17 cellular contexts compared by ENCODE assay signal in the genomic region with DNA sequence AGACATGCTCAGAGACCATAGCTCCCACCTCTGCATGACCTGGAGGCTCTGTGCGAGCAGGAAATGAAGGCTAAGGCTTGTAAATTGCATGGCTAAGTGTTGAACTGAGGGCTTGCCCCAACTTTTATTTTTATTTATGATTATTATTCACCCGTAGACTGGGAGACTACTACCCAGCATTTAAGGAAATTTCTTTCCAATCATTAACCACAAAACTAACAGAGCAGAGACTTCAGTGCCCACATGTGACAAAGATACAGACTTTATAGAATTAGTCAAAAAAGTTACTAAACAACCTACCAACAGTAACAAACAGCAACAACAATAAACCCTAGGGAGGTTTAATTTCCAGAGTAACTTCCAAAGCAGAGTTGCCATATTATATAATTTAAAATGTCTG. TPM values are rescaled to one million over a fixed set of nuclear protein-coding genes. Genes with fewer than 3 reads are reported as not detected.
A peak's percentile ranks its signal among the peaks of the same experiment; 100 is the strongest.
DNase-seq lines count a peak whose midpoint lies in the region; ATAC-seq and TF ChIP-seq lines count a peak whose summit lies in the region.
"Had no signal": no experiment of that assay in that cellular context is flagged by ENCODE, and none has a peak within 500 bp of the region (broad histone marks: within the 10 kb centered on the region; RNA-seq: fewer than 3 reads in every experiment).

No MANE protein-coding gene starts in this region.

- H3K27me3 Mint-ChIP-seq in MCF 10A (ENCODE audit: insufficient read depth, unreplicated experiment) (no peaks in the 10 kb centered on the region), endodermal cell (ENCODE audit: insufficient read depth) (no peaks in the 10 kb centered on the region)
- H3K27me3 Mint-ChIP-seq in stimulated activated memory B cell treated with anti-CD40 and anti-IgM and Interleukin-4, amounts not matched to agents 10 μg/mL and 1 μg/mL and 100 μg/mL, for 72 hours, result no peaks in the 10 kb centered on the region

- no peak overlapping the region for H3K4me3 Mint-ChIP-seq in MCF 10A (ENCODE audit: unreplicated experiment)
- H3K4me3 Mint-ChIP-seq in endodermal cell, result no peak overlapping the region
- no peak overlapping the region for H3K4me3 Mint-ChIP-seq in stimulated activated memory B cell treated with anti-CD40 and anti-IgM and Interleukin-4, amounts not matched to agents 10 μg/mL and 1 μg/mL and 100 μg/mL, for 72 hours

- CTCF ChIA-PET in MCF 10A (lab: Yijun Ruan, JAX), result interaction anchor here (0.9 kb wide), 1 partner anchor 27 kb away, joined by 5 read pairs; no protein-coding TSS in a partner anchor
- CTCF ChIA-PET in PC-3 (lab: Charles Lee), result no interaction called here

- TF ChIP-seq POLR2A in breast epithelium (IDR thresholded peaks at IDR 0.05), result no peak

- no peaks in the 10 kb centered on the region for H4K20me1 ChIP-seq in PC-3 (ENCODE audit: low read length)

- H3K27me3 ChIP-seq in breast epithelium (no peaks in the 10 kb centered on the region), PC-3 (ENCODE audit: low read length) (no peaks in the 10 kb centered on the region), endodermal cell (ENCODE audit: control insufficient read depth, insufficient read depth, low read length, poor library complexity, severe bottlenecking) (no peaks in the 10 kb centered on the region), upper lobe of right lung (no peaks in the 10 kb centered on the region)

- H3K36me3 Mint-ChIP-seq in MCF 10A (ENCODE audit: insufficient read depth, unreplicated experiment) (peaks cover 100% of the 10 kb centered on the region), endodermal cell (ENCODE audit: low read depth) (peaks cover 81% of the 10 kb centered on the region)
- H3K36me3 Mint-ChIP-seq in stimulated activated memory B cell treated with anti-CD40 and anti-IgM and Interleukin-4, amounts not matched to agents 10 μg/mL and 1 μg/mL and 100 μg/mL, for 72 hours, result peaks cover 58% of the 10 kb centered on the region

- 90% methylated on average over 2 of the region's 2 CpGs; no CpG with 5 or more reads in 1 of the 2 experiments for whole genome bisulfite sequencing in endodermal cell (ENCODE audit: insufficient coverage in 1 of 2, insufficient read length in 1 of 2), 2 experiments

- no peaks in the 10 kb centered on the region for H3K9me3 Mint-ChIP-seq in MCF 10A (ENCODE audit: unreplicated experiment)
- no peaks in the 10 kb centered on the region for H3K9me3 Mint-ChIP-seq in endodermal cell
- H3K9me3 Mint-ChIP-seq in stimulated activated memory B cell treated with anti-CD40 and anti-IgM and Interleukin-4, amounts not matched to agents 10 μg/mL and 1 μg/mL and 100 μg/mL, for 72 hours, result no peaks in the 10 kb centered on the region

- no peaks in the 10 kb centered on the region for H3K79me2 ChIP-seq in PC-3 (ENCODE audit: low read length)

- H3K9me3 ChIP-seq in breast epithelium (no peaks in the 10 kb centered on the region), PC-3 (ENCODE audit: low read length) (no peaks in the 10 kb centered on the region), endodermal cell (ENCODE audit: control insufficient read depth, low read length) (no peaks in the 10 kb centered on the region), upper lobe of right lung (no peaks in the 10 kb centered on the region)
- H3K9me3 ChIP-seq: A549 had no signal

- H3K27ac ChIP-seq in breast epithelium, result no peak overlapping the region
- H3K27ac ChIP-seq in PC-3 (ENCODE audit: low read length), result peak overlapping the region; percentile 78; the same call in 1 of the 2 replicates
- no peak overlapping the region for H3K27ac ChIP-seq in endodermal cell (ENCODE audit: low read depth, low read length)
- no peak overlapping the region for H3K27ac ChIP-seq in upper lobe of right lung
- H3K27ac ChIP-seq: A549, HL-60 had no signal

- BruUV-seq in MCF 10A (replicated peaks; lab: Mats Ljungman, UMichigan) (no TSS peak), PC-3 (replicated peaks; lab: Mats Ljungman, UMichigan) (no TSS peak)

- H3K4me1 ChIP-seq in breast epithelium (no peaks in the 10 kb centered on the region), PC-3 (ENCODE audit: insufficient read depth, low read length) (peaks cover 20% of the 10 kb centered on the region), endodermal cell (ENCODE audit: control insufficient read depth, insufficient read depth, low read length) (no peaks in the 10 kb centered on the region), upper lobe of right lung (no peaks in the 10 kb centered on the region)

- TF ChIP-seq CTCF in MCF 10A (IDR thresholded peaks at IDR 0.05; ENCODE audit: unreplicated experiment) (no peak), breast epithelium (IDR thresholded peaks at IDR 0.05) (no peak), PC-3 (conservative IDR thresholded peaks at IDR 0.05; ENCODE audit: low read depth, low read length) (no peak), endodermal cell (conservative IDR thresholded peaks at IDR 0.05) (no peak), upper lobe of right lung (IDR thresholded peaks at IDR 0.05) (no peak)

- no peaks in the 10 kb centered on the region for H3K4me1 Mint-ChIP-seq in MCF 10A (ENCODE audit: insufficient read depth, unreplicated experiment)
- H3K4me1 Mint-ChIP-seq in endodermal cell, result no peaks in the 10 kb centered on the region
- H3K4me1 Mint-ChIP-seq in stimulated activated memory B cell treated with anti-CD40 and anti-IgM and Interleukin-4, amounts not matched to agents 10 μg/mL and 1 μg/mL and 100 μg/mL, for 72 hours, result peaks cover 17% of the 10 kb centered on the region

- peaks cover 4% of the 10 kb centered on the region for H3K36me3 ChIP-seq in breast epithelium
- peaks cover 59% of the 10 kb centered on the region for H3K36me3 ChIP-seq in PC-3 (ENCODE audit: low read depth, low read length)
- H3K36me3 ChIP-seq in endodermal cell (ENCODE audit: control insufficient read depth, insufficient read depth, low read length), result peaks cover 99% of the 10 kb centered on the region
- H3K36me3 ChIP-seq in upper lobe of right lung, result peaks cover 100% of the 10 kb centered on the region

- no peak overlapping the region for H2AFZ ChIP-seq in PC-3 (ENCODE audit: low read length)
- H2AFZ ChIP-seq: PC-9 had no signal

- ATAC-seq in PC-3, result no peak
- no peak for ATAC-seq in stimulated activated memory B cell treated with anti-CD40 and anti-IgM and Interleukin-4, amounts not matched to agents 10 μg/mL and 1 μg/mL and 100 μg/mL, for 72 hours
- no peak for ATAC-seq in upper lobe of right lung
- ATAC-seq: A549 had no signal

- intact Hi-C loops in MCF 10A (cut with micrococcal nuclease), result no loop called here
- intact Hi-C loops in breast epithelium (cut with DNase I; ENCODE audit: low total_unique reads), result no loop called here
- intact Hi-C loops in PC-3 (cut with micrococcal nuclease), result no loop called here
- intact Hi-C loops in upper lobe of right lung (cut with DNase I), result no loop called here

- no peaks in the 10 kb centered on the region for H3F3A ChIP-seq in PC-3 (ENCODE audit: low read length, unreplicated experiment)

- DNase-seq in MCF 10A (ENCODE audit: unreplicated experiment) (no peak), breast epithelium (ENCODE audit: low spot score in 2 of 2) (no peak), PC-3 (no peak), endodermal cell (no peak), upper lobe of right lung (no peak), hypothalamus (lab: John Stamatoyannopoulos, UW) (no peak), GM19238 (ENCODE audit: insufficient read length, low spot score) (no peak)
- DNase-seq: DMS 273 treated with DMSO at 0.1 percent for 48 hours; KG1; NCI-H1092 treated with DMSO at 0.1 percent for 48 hours; NCI-H1694; NCI-H345; NK-92 treated with Interleukin-12 subunit alpha and Interleukin-12 subunit beta, amount 100 ng/mL, for 24 hours; PC-9 had no signal

- H3K9ac ChIP-seq in PC-3 (ENCODE audit: low read length) (0 out of 2 replicates have a peak overlapping the region, but pooled peaks have one; percentile 21), endodermal cell (ENCODE audit: extremely low read depth, low read length, poor library complexity, severe bottlenecking) (no peak overlapping the region)

- peak overlapping the region; percentile 66 for H3K27ac Mint-ChIP-seq in MCF 10A (ENCODE audit: low read depth, unreplicated experiment)
- H3K27ac Mint-ChIP-seq in endodermal cell, result peak overlapping the region; percentile 68
- H3K27ac Mint-ChIP-seq in stimulated activated memory B cell treated with anti-CD40 and anti-IgM and Interleukin-4, amounts not matched to agents 10 μg/mL and 1 μg/mL and 100 μg/mL, for 72 hours, result peak overlapping the region; percentile 79

- POLR2A ChIA-PET in MCF 10A (lab: Yijun Ruan, JAX), result interaction anchor here (0.9 to 1.4 kb wide), 2 partner anchors 8 to 16 kb away, joined by 3 to 4 read pairs; no protein-coding TSS in a partner anchor
- POLR2A ChIA-PET in PC-3 (lab: Charles Lee; ENCODE audit: unreplicated experiment), result no interaction called here

- H3K4me3 ChIP-seq in breast epithelium, result no peak overlapping the region
- H3K4me3 ChIP-seq in PC-3 (ENCODE audit: low read length), result no peak overlapping the region
- H3K4me3 ChIP-seq in endodermal cell (ENCODE audit: low read length), result no peak overlapping the region
- no peak overlapping the region for H3K4me3 ChIP-seq in upper lobe of right lung
- H3K4me3 ChIP-seq: A549, PC-9 had no signal

- no peaks in the 10 kb centered on the region for H3K9me2 ChIP-seq in PC-3 (replicated peaks; ENCODE audit: low read length)

- no peak overlapping the region for H3K4me2 ChIP-seq in PC-3 (ENCODE audit: low read length)
- H3K4me2 ChIP-seq: A549, PC-9 had no signal

RNA-seq across cellular contexts. Expression of a gene that starts 39.7 kb away (rescaled TPM):
- 55.3 and 71.0 TPM in 2 replicates for total RNA-seq in MCF 10A (2022)
- 10 to 100 TPM; 49.9 to 56.4 (median 52.2) TPM for total RNA-seq in breast epithelium
- 34.7 and 36.1 TPM in 2 replicates for total RNA-seq in PC-3 (2014; rRNA removed)
- 10 to 100 TPM; 96.6 to 98.9 TPM for total RNA-seq in endodermal cell
- polyA plus RNA-seq in endodermal cell (2013, experiment 1 of 2), result 73.9 TPM
- polyA plus RNA-seq in endodermal cell (2013, experiment 2 of 2), result 69.9 TPM
- total RNA-seq in upper lobe of right lung, result 54.7 TPM

RNA-seq across cellular contexts. Expression of a gene that starts 59.6 kb away (rescaled TPM):
- total RNA-seq in MCF 10A (2022), result 60.5 and 64.9 TPM in 2 replicates
- total RNA-seq in breast epithelium, result 10 to 100 TPM; 19.9 to 35.0 (median 25.9) TPM
- 39.3 and 42.7 TPM in 2 replicates for total RNA-seq in PC-3 (2014; rRNA removed)
- total RNA-seq in endodermal cell, result 10 to 100 TPM; 70.5 to 93.6 TPM
- 38.1 TPM for polyA plus RNA-seq in endodermal cell (2013, experiment 1 of 2)
- polyA plus RNA-seq in endodermal cell (2013, experiment 2 of 2), result 37.3 TPM
- total RNA-seq in upper lobe of right lung, result 58.6 TPM
